In genomic region chr1:31592132-31592531, GRCh38 we compare ENCODE assay signal across 2 cellular contexts.
TF ChIP-seq lines count a peak whose summit lies in the region.

No MANE protein-coding gene starts in this region.

TF ChIP-seq in A549, 52 proteins besides CTCF, POLR2A, EP300 and RAD21:
- TF ChIP-seq CBX8 (IDR thresholded peaks at IDR 0.05) (no peak), PBX3 (IDR thresholded peaks at IDR 0.05) (no peak), GATA3 (IDR thresholded peaks at IDR 0.05; ENCODE audit: borderline replicate concordance) (no peak), POLR2AphosphoS2 (conservative IDR thresholded peaks at IDR 0.05; ENCODE audit: low read length) (no peak), FOSL2 (IDR thresholded peaks at IDR 0.05) (no peak), FOSL2 (CRISPR knock-in tag; IDR thresholded peaks at IDR 0.05) (no peak), JUN (IDR thresholded peaks at IDR 0.05) (no peak), PHF8 (IDR thresholded peaks at IDR 0.05; ENCODE audit: borderline replicate concordance, low read depth) (no peak)

TF ChIP-seq in H1, 55 proteins besides CTCF, POLR2A, EP300 and RAD21:
- TF ChIP-seq FOSL1 (IDR thresholded peaks at IDR 0.05; ENCODE audit: insufficient read depth, low read depth, low read length) (no peak), ATF2 (IDR thresholded peaks at IDR 0.05; ENCODE audit: low read length) (no peak), MAFK (IDR thresholded peaks at IDR 0.05; ENCODE audit: low read depth, low read length) (no peak), BACH1 (IDR thresholded peaks at IDR 0.05; ENCODE audit: low read length) (no peak), EZH2 (IDR thresholded peaks at IDR 0.05; ENCODE audit: low read depth, low read length, severe bottlenecking) (no peak), SP2 (IDR thresholded peaks at IDR 0.05; ENCODE audit: low read length) (no peak), HDAC2 (IDR thresholded peaks at IDR 0.05; ENCODE audit: borderline replicate concordance in 1 of 2, low read depth in 2 of 2, low read length in 2 of 2) (no peak)
